ENCODE assay signal across 8 cellular contexts in genomic region chr19:17336872-17337674, GRCh38.
A peak's percentile ranks its signal among the peaks of the same experiment; 100 is the strongest.
DNase-seq lines count a peak whose midpoint lies in the region; ATAC-seq lines count a peak whose summit lies in the region.

A gene with protein sequence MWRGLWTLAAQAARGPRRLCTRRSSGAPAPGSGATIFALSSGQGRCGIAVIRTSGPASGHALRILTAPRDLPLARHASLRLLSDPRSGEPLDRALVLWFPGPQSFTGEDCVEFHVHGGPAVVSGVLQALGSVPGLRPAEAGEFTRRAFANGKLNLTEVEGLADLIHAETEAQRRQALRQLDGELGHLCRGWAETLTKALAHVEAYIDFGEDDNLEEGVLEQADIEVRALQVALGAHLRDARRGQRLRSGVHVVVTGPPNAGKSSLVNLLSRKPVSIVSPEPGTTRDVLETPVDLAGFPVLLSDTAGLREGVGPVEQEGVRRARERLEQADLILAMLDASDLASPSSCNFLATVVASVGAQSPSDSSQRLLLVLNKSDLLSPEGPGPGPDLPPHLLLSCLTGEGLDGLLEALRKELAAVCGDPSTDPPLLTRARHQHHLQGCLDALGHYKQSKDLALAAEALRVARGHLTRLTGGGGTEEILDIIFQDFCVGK (plus strand): TSS chr19:17337553. CDS start chr19:17337612, 59 bp downstream.

- DNase-seq in AG08396 (ENCODE audit: low spot score), result peak; percentile 98
- DNase-seq in NCI-H345 treated with DMSO at 0.1 percent for 48 hours (lab: John Stamatoyannopoulos, UW; ENCODE audit: unreplicated experiment), result peak; percentile 89
- DNase-seq in activated CD4-positive, CD25-positive, alpha-beta regulatory T cell (lab: John Stamatoyannopoulos, UW), result peak; percentile 87 to 94 (median 92)
- peak; percentile 96 for DNase-seq in central memory CD4-positive, alpha-beta T cell
- peak; percentile 99 for DNase-seq in iris pigment epithelial cell (ENCODE audit: low read depth)
- DNase-seq in stimulated activated CD4-positive, alpha-beta T cell treated with anti-CD3 and anti-CD28 coated beads, Interleukin-12 subunit alpha, Interleukin-12 subunit beta, amount 100 ng/mL, for 24 hours (ENCODE audit: low read depth in 2 of 2), result peak; percentile 90 to 96

- peak; percentile 68 for ATAC-seq in GM19023 (IDR thresholded peaks at IDR 0.05; ENCODE audit: unreplicated experiment)
- peak; percentile 79 for ATAC-seq in HG03280 (IDR thresholded peaks at IDR 0.05; ENCODE audit: unreplicated experiment)

Comparison
In these comparisons a context has a peak if more than half of its experiments do, and no peak if none do; other contexts are left out.
1. Peak in every context shown above with its lines: DNase-seq and ATAC-seq.